1 cellular context compared by ENCODE assay signal in the genomic region with DNA sequence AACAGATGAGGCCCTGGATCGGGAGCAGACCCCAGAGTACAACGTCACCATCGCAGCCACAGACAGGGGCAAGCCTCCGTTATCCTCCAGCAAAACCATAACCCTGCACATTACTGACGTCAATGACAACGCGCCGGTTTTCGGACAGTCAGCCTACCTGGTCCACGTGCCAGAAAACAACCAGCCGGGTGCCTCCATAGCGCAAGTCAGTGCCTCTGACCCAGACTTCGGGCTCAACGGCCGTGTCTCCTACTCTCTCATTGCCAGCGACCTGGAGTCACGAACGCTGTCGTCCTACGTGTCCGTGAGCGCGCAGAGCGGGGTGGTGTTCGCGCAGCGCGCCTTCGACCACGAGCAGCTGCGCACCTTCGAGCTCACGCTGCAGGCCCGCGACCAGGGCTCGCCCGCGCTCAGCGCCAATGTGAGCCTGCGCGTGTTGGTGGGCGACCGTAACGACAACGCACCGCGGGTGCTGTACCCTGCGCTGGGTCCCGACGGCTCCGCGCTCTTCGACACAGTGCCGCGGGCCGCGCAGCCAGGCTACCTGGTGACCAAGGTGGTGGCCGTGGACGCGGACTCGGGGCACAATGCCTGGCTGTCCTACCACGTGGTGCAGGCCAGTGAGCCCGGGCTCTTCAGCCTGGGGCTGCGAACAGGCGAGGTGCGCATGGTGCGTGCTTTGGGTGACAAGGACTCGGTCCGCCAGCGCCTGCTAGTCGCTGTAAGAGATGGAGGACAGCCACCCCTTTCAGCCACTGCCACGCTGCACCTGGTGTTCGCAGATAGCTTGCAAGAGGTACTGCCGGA.
TF ChIP-seq lines count a peak whose summit lies in the region.

No MANE protein-coding gene starts in this region.

TF ChIP-seq in liver, 16 proteins besides CTCF, POLR2A, EP300 and RAD21:
- no peak for TF ChIP-seq JUND (IDR thresholded peaks at IDR 0.05)
- TF ChIP-seq HNF4A (conservative IDR thresholded peaks at IDR 0.05), result no peak
- TF ChIP-seq, protein P1, sequence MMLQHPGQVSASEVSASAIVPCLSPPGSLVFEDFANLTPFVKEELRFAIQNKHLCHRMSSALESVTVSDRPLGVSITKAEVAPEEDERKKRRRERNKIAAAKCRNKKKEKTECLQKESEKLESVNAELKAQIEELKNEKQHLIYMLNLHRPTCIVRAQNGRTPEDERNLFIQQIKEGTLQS (IDR thresholded peaks at IDR 0.05), result no peak
- TF ChIP-seq, protein P2, sequence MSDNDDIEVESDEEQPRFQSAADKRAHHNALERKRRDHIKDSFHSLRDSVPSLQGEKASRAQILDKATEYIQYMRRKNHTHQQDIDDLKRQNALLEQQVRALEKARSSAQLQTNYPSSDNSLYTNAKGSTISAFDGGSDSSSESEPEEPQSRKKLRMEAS (IDR thresholded peaks at IDR 0.05), result no peak
- TF ChIP-seq YY1 (IDR thresholded peaks at IDR 0.05), result no peak
TF ChIP-seq in liver: peak in this region for 0.
